In genomic region chr12:128267246-128267622, GRCh38 we compare ENCODE assay signal across 17 cellular contexts. TPM values are rescaled to one million over a fixed set of nuclear protein-coding genes. Genes with fewer than 3 reads are reported as not detected.
DNase-seq lines count a peak whose midpoint lies in the region; ATAC-seq, FAIRE-seq and TF ChIP-seq lines count a peak whose summit lies in the region.
"Had no signal": no experiment of that assay in that cellular context is flagged by ENCODE, and none has a peak within 500 bp of the region (broad histone marks: within the 10 kb centered on the region; RNA-seq: fewer than 3 reads in every experiment).

No MANE protein-coding gene starts in this region.

- peak overlapping the region; percentile 5 for H3K4me2 ChIP-seq in astrocyte (ENCODE audit: low read length)

- H3K9me3 ChIP-seq in astrocyte (ENCODE audit: insufficient read depth, low read depth, low read length): no peaks in the 10 kb centered on the region
- peaks cover 22% of the 10 kb centered on the region for H3K9me3 ChIP-seq in iPS-18a (ENCODE audit: control insufficient read depth, low read depth, low read length)
- no peaks in the 10 kb centered on the region for H3K9me3 ChIP-seq in psoas muscle
- H3K9me3 ChIP-seq: neutrophil had no signal

- H3K36me3 Mint-ChIP-seq in astrocyte (ENCODE audit: low read depth, unreplicated experiment): no peaks in the 10 kb centered on the region
- H3K36me3 Mint-ChIP-seq: activated CD8-positive, alpha-beta memory T cell treated with anti-CD3 and anti-CD28 coated beads, Interleukin-2, amount 10 ng/mL, durations not matched to agents 7 days and 5 days had no signal

- H3K9me3 Mint-ChIP-seq in astrocyte (ENCODE audit: unreplicated experiment): no peaks in the 10 kb centered on the region

- no peak for ATAC-seq in psoas muscle
- no peak for ATAC-seq in HG02798 (IDR thresholded peaks at IDR 0.05; ENCODE audit: poor library complexity, unreplicated experiment)
- ATAC-seq in HG03039 (IDR thresholded peaks at IDR 0.05; ENCODE audit: unreplicated experiment): no peak
- ATAC-seq: activated CD8-positive, alpha-beta memory T cell treated with anti-CD3 and anti-CD28 coated beads, Interleukin-2, amount 10 ng/mL, durations not matched to agents 7 days and 5 days had no signal

- H3K4me1 ChIP-seq in astrocyte (ENCODE audit: insufficient read depth, low read length) (no peaks in the 10 kb centered on the region), iPS-18a (ENCODE audit: control insufficient read depth, low read depth, low read length) (no peaks in the 10 kb centered on the region), psoas muscle (no peaks in the 10 kb centered on the region)

- no peak for FAIRE-seq in astrocyte (lab: Jason Lieb, UNC)

- 0 to 1% (median 0%) methylated on average over 14 to 55 of the region's 55 CpGs for WGBS in psoas muscle, 3 donors

- peak; percentile 11 for DNase-seq in GM03348 (ENCODE audit: low spot score)
- no peak for DNase-seq in astrocyte (ENCODE audit: low read depth)
- DNase-seq in psoas muscle: no peak
- no peak for DNase-seq in effector CD8-positive, alpha-beta T cell (lab: John Stamatoyannopoulos, UW)
- DNase-seq in activated naive CD4-positive, alpha-beta T cell treated with Interleukin-2 at 50 U/mL for 16 hours: no peak
- DNase-seq: activated CD8-positive, alpha-beta memory T cell treated with anti-CD3 and anti-CD28 coated beads, Interleukin-2, amount 10 ng/mL, durations not matched to agents 7 days and 5 days; activated naive CD4-positive, alpha-beta T cell treated with anti-CD3 and anti-CD28 coated beads, Interleukin-2, amount 50 U/mL, for 16 hours; DND-41; NCI-H1092; NCI-H226; OCI-M1; SW 1271 had no signal

- no peaks in the 10 kb centered on the region for H3K27me3 Mint-ChIP-seq in astrocyte (ENCODE audit: low read depth, unreplicated experiment)

- H3K79me2 ChIP-seq in astrocyte (ENCODE audit: insufficient read depth, low read length): no peaks in the 10 kb centered on the region

- intact Hi-C loops in psoas muscle (cut with DNase I): no loop called here

- no peak overlapping the region for H3K27ac ChIP-seq in astrocyte (ENCODE audit: low read depth, low read length)
- no peak overlapping the region for H3K27ac ChIP-seq in iPS-18a (ENCODE audit: low read length)
- no peak overlapping the region for H3K27ac ChIP-seq in psoas muscle
- H3K27ac ChIP-seq: neutrophil had no signal

- H3K9ac ChIP-seq in astrocyte (ENCODE audit: low read length) (no peak overlapping the region), iPS-18a (ENCODE audit: low read length) (no peak overlapping the region)

- H3K4me3 ChIP-seq in astrocyte (ENCODE audit: insufficient read depth, low read depth, low read length) (no peak overlapping the region), iPS-18a (ENCODE audit: low read length) (peak overlapping the region; percentile 40), psoas muscle (peak overlapping the region; percentile 39)

- H2AFZ ChIP-seq in astrocyte (ENCODE audit: low read depth, low read length): no peak overlapping the region

- no peaks in the 10 kb centered on the region for H3K36me3 ChIP-seq in astrocyte (ENCODE audit: insufficient read depth, low read length)
- no peaks in the 10 kb centered on the region for H3K36me3 ChIP-seq in iPS-18a (ENCODE audit: control insufficient read depth, low read depth, low read length)
- H3K36me3 ChIP-seq in psoas muscle (ENCODE audit: insufficient read depth in 1 of 2, low read depth in 1 of 2): no peaks in the 10 kb centered on the region
- H3K36me3 ChIP-seq: neutrophil had no signal

- no peak overlapping the region for H3K27ac Mint-ChIP-seq in astrocyte (ENCODE audit: unreplicated experiment)
- H3K27ac Mint-ChIP-seq: activated CD8-positive, alpha-beta memory T cell treated with anti-CD3 and anti-CD28 coated beads, Interleukin-2, amount 10 ng/mL, durations not matched to agents 7 days and 5 days had no signal

- H3K4me3 Mint-ChIP-seq in astrocyte (ENCODE audit: unreplicated experiment): no peak overlapping the region
- H3K4me3 Mint-ChIP-seq: activated CD8-positive, alpha-beta memory T cell treated with anti-CD3 and anti-CD28 coated beads, Interleukin-2, amount 10 ng/mL, durations not matched to agents 7 days and 5 days had no signal

- H4K20me1 ChIP-seq in astrocyte (ENCODE audit: insufficient read depth, low read length): no peaks in the 10 kb centered on the region

- no peaks in the 10 kb centered on the region for H3K4me1 Mint-ChIP-seq in astrocyte (ENCODE audit: low read depth, unreplicated experiment)
- H3K4me1 Mint-ChIP-seq: activated CD8-positive, alpha-beta memory T cell treated with anti-CD3 and anti-CD28 coated beads, Interleukin-2, amount 10 ng/mL, durations not matched to agents 7 days and 5 days had no signal

- no peak for TF ChIP-seq CTCF in astrocyte (IDR thresholded peaks at IDR 0.05; ENCODE audit: insufficient read depth, low read depth, low read length)
- no peak for TF ChIP-seq CTCF in psoas muscle (IDR thresholded peaks at IDR 0.05)

- peaks cover 13% of the 10 kb centered on the region for H3K27me3 ChIP-seq in astrocyte (ENCODE audit: insufficient read depth, low read length)
- peaks cover 72% of the 10 kb centered on the region for H3K27me3 ChIP-seq in iPS-18a (ENCODE audit: control insufficient read depth, insufficient read depth, low read length)
- peaks cover 12 to 38% (median 18%) of the 10 kb centered on the region in 3 donors for H3K27me3 ChIP-seq in psoas muscle (ENCODE audit: insufficient read depth in 3 of 3, low read length in 2 of 3)

RNA-seq across cellular contexts. Expression of gene TMEM132C, which starts 0.3 kb away (rescaled TPM):
- total RNA-seq in astrocyte: not detected in 2 replicates
- under 1 TPM; 0.16 to 0.77 (median 0.51) TPM for total RNA-seq in psoas muscle
- under 1 TPM; 0.46 to 0.68 (median 0.47) TPM for polyA plus RNA-seq in psoas muscle
- total RNA-seq: activated CD8-positive, alpha-beta memory T cell treated with anti-CD3 and anti-CD28 coated beads, Interleukin-2, amount 10 ng/mL, durations not matched to agents 7 days and 5 days; glomerular endothelial cell had no signal
